18 cellular contexts compared by ENCODE assay signal in the genomic region with DNA sequence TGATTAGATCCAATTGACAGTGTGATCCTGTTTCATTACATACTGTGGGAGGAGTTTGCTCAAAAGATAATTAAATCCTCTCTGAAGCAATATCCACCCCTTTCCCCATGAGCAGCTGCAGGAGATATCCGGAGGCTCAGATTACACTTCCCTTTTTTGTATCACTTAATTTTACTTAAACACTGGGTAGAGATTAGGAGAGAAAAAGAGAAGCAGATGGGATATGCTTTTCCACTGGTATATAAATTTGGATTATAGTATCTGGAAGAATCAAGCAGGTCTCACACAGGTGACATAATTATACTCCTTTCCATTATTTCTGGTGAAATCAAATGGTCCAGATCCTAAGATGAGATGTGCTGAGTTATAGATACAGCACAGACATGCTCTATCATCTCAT.
DNase-seq lines count a peak whose midpoint lies in the region; ATAC-seq lines count a peak whose summit lies in the region.
"Had no signal": no experiment of that assay in that cellular context is flagged by ENCODE, and none has a peak within 500 bp of the region (broad histone marks: within the 10 kb centered on the region; RNA-seq: fewer than 3 reads in every experiment).

No MANE protein-coding gene starts in this region.

- no peak overlapping the region for H3K4me3 ChIP-seq in skeletal muscle cell (ENCODE audit: low read depth, low read length)
- H3K4me3 ChIP-seq: spleen had no signal

- ATAC-seq in HG03045 (IDR thresholded peaks at IDR 0.05; ENCODE audit: unreplicated experiment) = no peak
- ATAC-seq: left colon had no signal

- DNase-seq in NCI-H1092 treated with DMSO at 0.1 percent for 48 hours (lab: John Stamatoyannopoulos, UW) (peak; percentile 42), NCI-H1092 (lab: John Stamatoyannopoulos, UW) (no peak), NCI-H2081 treated with DMSO at 0.1 percent for 48 hours (lab: John Stamatoyannopoulos, UW) (peak; percentile 87), SK-N-DZ (ENCODE audit: low spot score) (peak; percentile 71), skeletal muscle cell (ENCODE audit: low read depth) (peak; percentile 3), COLO829 (ENCODE audit: low spot score) (no peak), AG20443 (ENCODE audit: low spot score) (no peak)
- DNase-seq: activated T-cell treated with anti-CD3 and anti-CD28 coated beads, Interleukin-2, amount 50 U/mL, for 48 hours; anterior cingulate cortex; DMS79; effector CD4-positive, alpha-beta T cell; glutamatergic neuron; GOT3; left colon; NCI-H2107; spleen; trophoblast cell had no signal

Comparison
In these comparisons a context has a peak if more than half of its experiments do, and no peak if none do; other contexts are left out.
1. DNase-seq: peak in NCI-H1092 treated with DMSO at 0.1 percent for 48 hours (single experiment), NCI-H2081 treated with DMSO at 0.1 percent for 48 hours (single experiment), SK-N-DZ (single experiment) and skeletal muscle cell (single experiment); none in NCI-H1092 (single experiment), COLO829 (single experiment) and AG20443 (single experiment).